ENCODE assay signal across 18 cellular contexts in genomic region chr3:180416111-180416541, GRCh38.
DNase-seq lines count a peak whose midpoint lies in the region; ATAC-seq, FAIRE-seq and TF ChIP-seq lines count a peak whose summit lies in the region.
"Had no signal": no experiment of that assay in that cellular context is flagged by ENCODE, and none has a peak within 500 bp of the region (broad histone marks: within the 10 kb centered on the region; RNA-seq: fewer than 3 reads in every experiment).

No MANE protein-coding gene starts in this region.

- H3K27ac ChIP-seq in foreskin keratinocyte, result no peak overlapping the region
- H3K27ac ChIP-seq in lower lobe of right lung, result no peak overlapping the region
- H3K27ac ChIP-seq: ovary, SK-N-MC had no signal

- no peak for FAIRE-seq in RCC 7860 (lab: Jason Lieb, UNC)
- FAIRE-seq: K562 had no signal

- H3K4me3 ChIP-seq in lower lobe of right lung, result no peak overlapping the region
- H3K4me3 ChIP-seq: K562, lung, ovary, SK-N-MC had no signal

- TF ChIP-seq CTCF in foreskin keratinocyte (conservative IDR thresholded peaks at IDR 0.05) (no peak), lower lobe of right lung (IDR thresholded peaks at IDR 0.05) (no peak)

- peak; percentile 31 for ATAC-seq in foreskin keratinocyte
- ATAC-seq in lower lobe of right lung, result no peak
- ATAC-seq: HCT116; K562; stimulated activated naive CD8-positive, alpha-beta T cell treated with anti-CD3 and anti-CD28 coated beads, Interleukin-15, amount 100 ng/mL, for 72 hours had no signal

- no peaks in the 10 kb centered on the region for H3K9me3 ChIP-seq in lower lobe of right lung
- H3K9me3 ChIP-seq: ovary had no signal

- peaks cover 23% of the 10 kb centered on the region for H3K4me1 ChIP-seq in foreskin keratinocyte
- H3K4me1 ChIP-seq in lower lobe of right lung, result no peaks in the 10 kb centered on the region

- intact Hi-C loops in lower lobe of right lung (cut with DNase I), result no loop called here

- DNase-seq in H4 (ENCODE audit: low spot score), result peak; percentile 80
- DNase-seq in RCC 7860 (ENCODE audit: low spot score), result peak; percentile 36
- peak; percentile 40 to 64 for DNase-seq in foreskin keratinocyte
- DNase-seq in putamen (ENCODE audit: low spot score), result peak; percentile 79
- no peak for DNase-seq in EL
- no peak for DNase-seq in NCI-H2227 (lab: John Stamatoyannopoulos, UW; ENCODE audit: unreplicated experiment)
- no peak for DNase-seq in NCI-H2196 treated with DMSO at 0.1 percent for 48 hours (lab: John Stamatoyannopoulos, UW; ENCODE audit: unreplicated experiment)
- no peak for DNase-seq in lower lobe of right lung
- DNase-seq: activated CD8-positive, alpha-beta memory T cell treated with anti-CD3 and anti-CD28 coated beads for 24 hours; DND-41; NCI-H1092; NCI-H446; ovary; stimulated activated naive CD8-positive, alpha-beta T cell treated with anti-CD3 and anti-CD28 coated beads, Interleukin-15, amount 100 ng/mL, for 72 hours had no signal

- H3K27me3 ChIP-seq in foreskin keratinocyte (no peaks in the 10 kb centered on the region), lower lobe of right lung (ENCODE audit: low read depth) (no peaks in the 10 kb centered on the region)
- H3K27me3 ChIP-seq: ovary had no signal

- no peaks in the 10 kb centered on the region for H3K36me3 ChIP-seq in lower lobe of right lung
- H3K36me3 ChIP-seq: ovary had no signal

Comparison
In these comparisons a context has a peak if more than half of its experiments do, and no peak if none do; other contexts are left out.
1. DNase-seq: peak in H4 (single experiment), RCC 7860 (single experiment), foreskin keratinocyte (2 of 2) and putamen (single experiment); none in EL (single experiment), NCI-H2227 (single experiment), NCI-H2196 treated with DMSO at 0.1 percent for 48 hours (single experiment) and lower lobe of right lung (single experiment).